1 cellular context compared by ENCODE assay signal in the genomic region with DNA sequence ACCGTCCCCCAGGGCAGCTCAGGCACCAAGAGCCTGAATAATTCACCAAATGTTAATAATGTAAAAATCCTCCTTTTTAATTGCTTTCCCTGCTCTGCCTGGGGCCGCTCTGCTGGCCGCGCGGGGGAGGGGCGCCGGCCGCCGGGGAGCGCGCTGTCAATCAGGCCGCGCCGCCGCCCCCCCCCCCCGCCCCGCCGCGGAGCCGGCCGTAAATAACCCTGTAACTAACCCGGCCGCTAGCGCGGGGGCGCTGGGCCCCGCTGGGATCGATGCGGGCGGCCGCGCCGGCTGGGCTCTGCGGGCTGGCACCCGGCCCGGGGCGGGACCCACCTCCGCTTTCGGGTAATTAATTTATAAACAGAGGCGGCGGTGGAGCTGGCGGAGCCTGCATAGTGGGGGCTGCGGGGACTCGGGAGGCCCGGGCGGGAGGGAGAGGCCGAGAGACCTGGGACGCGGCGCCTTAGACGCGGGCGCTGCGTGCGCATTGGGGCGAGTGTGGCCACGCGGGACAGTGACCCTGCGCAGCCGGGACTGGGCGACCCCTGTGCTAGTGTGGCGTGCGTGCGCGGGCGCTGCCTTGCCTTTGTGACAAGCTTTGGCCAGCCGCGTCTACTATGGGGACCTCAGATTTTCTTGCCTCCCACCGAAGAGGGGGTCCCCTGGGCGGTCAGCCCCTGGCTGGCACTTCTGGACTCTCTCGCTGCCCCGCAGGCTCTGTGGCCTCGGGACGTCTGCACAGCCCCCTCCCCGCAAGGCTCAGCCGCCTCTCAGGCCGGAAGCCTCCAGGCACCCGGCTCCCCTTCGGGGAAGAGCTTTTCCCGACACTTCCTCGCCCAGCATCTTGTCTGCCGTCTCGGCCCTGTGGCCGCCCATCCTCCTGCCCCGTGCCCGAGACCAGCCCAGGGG.
TF ChIP-seq lines count a peak whose summit lies in the region.

No MANE protein-coding gene starts in this region.

TF ChIP-seq in SK-N-SH, 30 proteins besides CTCF, POLR2A, EP300 and RAD21 (continued from another document):
- no peak for TF ChIP-seq USF1 (IDR thresholded peaks at IDR 0.05; ENCODE audit: borderline replicate concordance, low read depth)
- peak; percentile 68 for TF ChIP-seq PBX3 (IDR thresholded peaks at IDR 0.05)
- no peak for TF ChIP-seq MEF2A (IDR thresholded peaks at IDR 0.05; ENCODE audit: borderline replicate concordance, low read depth)
- TF ChIP-seq NFIC (IDR thresholded peaks at IDR 0.05; ENCODE audit: borderline replicate concordance), result peak; percentile 38; the same call in 1 of the 2 replicates
